13 cellular contexts compared by ENCODE assay signal in the genomic region with DNA sequence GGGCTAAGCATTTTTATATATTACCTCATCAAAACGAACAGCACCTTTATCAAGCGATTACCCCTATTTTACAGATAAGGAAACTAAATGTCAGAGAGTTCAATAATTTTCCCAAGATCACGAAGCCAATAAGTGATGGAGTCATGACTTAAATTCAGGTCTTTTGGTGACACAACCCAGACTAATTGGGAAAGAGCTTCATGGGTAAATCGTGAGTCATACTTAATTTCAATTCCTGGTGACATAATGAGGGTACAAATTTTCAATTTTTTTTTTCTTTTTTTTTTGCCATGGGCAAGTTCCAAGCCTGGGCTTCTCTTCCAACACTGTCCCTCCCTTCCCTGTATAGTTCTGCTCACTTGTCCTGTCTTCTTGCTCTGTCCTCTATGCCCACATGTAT. TPM values are rescaled to one million over a fixed set of nuclear protein-coding genes. Genes with fewer than 3 reads are reported as not detected.
A peak's percentile ranks its signal among the peaks of the same experiment; 100 is the strongest.
DNase-seq lines count a peak whose midpoint lies in the region; ATAC-seq lines count a peak whose summit lies in the region.
"Had no signal": no experiment of that assay in that cellular context is flagged by ENCODE, and none has a peak within 500 bp of the region (broad histone marks: within the 10 kb centered on the region; RNA-seq: fewer than 3 reads in every experiment).

No MANE protein-coding gene starts in this region.

- no peak overlapping the region for H2BK5ac ChIP-seq in mesendoderm (ENCODE audit: low read length)

- H4K8ac ChIP-seq in mesendoderm (ENCODE audit: low read depth, low read length): no peak overlapping the region

- H3K36me3 ChIP-seq in adipocyte (ENCODE audit: control insufficient read depth, insufficient read depth, low read length, severe bottlenecking): no peaks in the 10 kb centered on the region
- no peaks in the 10 kb centered on the region for H3K36me3 ChIP-seq in mesendoderm (ENCODE audit: control insufficient read depth, insufficient read depth, low read length)
- H3K36me3 ChIP-seq: thyroid gland had no signal

- no peak overlapping the region for H3K4ac ChIP-seq in mesendoderm (ENCODE audit: low read depth, low read length)

- no peaks in the 10 kb centered on the region for H3K79me1 ChIP-seq in mesendoderm (ENCODE audit: low read length)

- no peak overlapping the region for H3K27ac ChIP-seq in mesendoderm (ENCODE audit: low read depth, low read length)
- H3K27ac ChIP-seq: thyroid gland, VCaP had no signal

- H3K56ac ChIP-seq in mesendoderm (ENCODE audit: low read length): no peak overlapping the region

- H2AK5ac ChIP-seq in mesendoderm (ENCODE audit: low read length): no peak overlapping the region

- H3K9ac ChIP-seq in adipocyte (ENCODE audit: low read length) (no peak overlapping the region), mesendoderm (ENCODE audit: low read length) (no peak overlapping the region)

- H3K79me2 ChIP-seq in mesendoderm (ENCODE audit: control insufficient read depth, insufficient read depth, low read length): no peaks in the 10 kb centered on the region

- no CpG with 5 or more reads among the region's 4 CpGs for WGBS in mesendoderm (ENCODE audit: extremely low coverage, insufficient coverage, low lambda C conversion rate)

- peaks cover 4% of the 10 kb centered on the region for H3K4me1 ChIP-seq in adipocyte (ENCODE audit: control insufficient read depth, insufficient read depth, low read length)
- no peaks in the 10 kb centered on the region for H3K4me1 ChIP-seq in mesendoderm (ENCODE audit: control insufficient read depth, low read depth, low read length)
- H3K4me1 ChIP-seq: thyroid gland had no signal

- no peak overlapping the region for H2BK15ac ChIP-seq in mesendoderm (replicated peaks; ENCODE audit: low read depth)

- H3K9me3 ChIP-seq in adipocyte (ENCODE audit: control insufficient read depth, low read length): no peaks in the 10 kb centered on the region
- H3K9me3 ChIP-seq: thyroid gland had no signal

- no peak overlapping the region for H3K18ac ChIP-seq in mesendoderm (ENCODE audit: low read length)

- H3K4me2 ChIP-seq in mesendoderm (ENCODE audit: low read length): no peak overlapping the region

- no peak overlapping the region for H3K23ac ChIP-seq in mesendoderm (ENCODE audit: low read length)

- no peak overlapping the region for H4K5ac ChIP-seq in mesendoderm (ENCODE audit: low read length)

- no peak overlapping the region for H3K4me3 ChIP-seq in adipocyte (ENCODE audit: low read length)
- H3K4me3 ChIP-seq in mesendoderm (ENCODE audit: low read length): no peak overlapping the region
- H3K4me3 ChIP-seq: thyroid gland had no signal

- no peaks in the 10 kb centered on the region for H3K27me3 ChIP-seq in adipocyte (replicated peaks; ENCODE audit: control insufficient read depth, insufficient read depth, low read length)
- H3K27me3 ChIP-seq in mesendoderm (ENCODE audit: insufficient read depth, low read length, poor library complexity): no peaks in the 10 kb centered on the region
- H3K27me3 ChIP-seq: thyroid gland had no signal

- no peak overlapping the region for H2BK120ac ChIP-seq in mesendoderm (ENCODE audit: low read depth, low read length)

- ATAC-seq in GM18909 (IDR thresholded peaks at IDR 0.05; ENCODE audit: poor library complexity, unreplicated experiment): no peak

- DNase-seq in AG20443 (ENCODE audit: low spot score): peak; percentile 30
- peak; percentile 70 for DNase-seq in CD1c-positive myeloid dendritic cell (ENCODE audit: extremely low spot score)
- DNase-seq in NOMO-1 treated with DMSO at 0.1 percent for 48 hours (lab: John Stamatoyannopoulos, UW; ENCODE audit: unreplicated experiment): peak; percentile 79
- peak; percentile 16 for DNase-seq in adipocyte (ENCODE audit: low read depth)
- no peak for DNase-seq in mesendoderm
- no peak for DNase-seq in T1000 (lab: John Stamatoyannopoulos, UW)
- DNase-seq: COR-L47, GDM1, naive B cell had no signal

RNA-seq across cellular contexts. Expression of a gene that starts 30.1 kb away (rescaled TPM):
- polyA plus RNA-seq in mesendoderm (2013, experiment 1 of 2): not detected
- not detected for polyA plus RNA-seq in mesendoderm (2013, experiment 2 of 2)

RNA-seq across cellular contexts. Expression of a gene that starts 31.8 kb away (rescaled TPM):
- not detected for polyA plus RNA-seq in mesendoderm (2013, experiment 1 of 2)
- polyA plus RNA-seq in mesendoderm (2013, experiment 2 of 2): not detected
- polyA plus RNA-seq: liver had no signal

Comparison
In these comparisons a context has a peak if more than half of its experiments do, and no peak if none do; other contexts are left out.
1. DNase-seq: peak in AG20443 (single experiment), CD1c-positive myeloid dendritic cell (single experiment), NOMO-1 treated with DMSO at 0.1 percent for 48 hours (single experiment) and adipocyte (single experiment); none in mesendoderm (single experiment) and T1000 (single experiment).